ENCODE assay signal across 19 cellular contexts in genomic region chr16:79716645-79717323, GRCh38.
DNase-seq lines count a peak whose midpoint lies in the region; ATAC-seq and TF ChIP-seq lines count a peak whose summit lies in the region.
"Had no signal": no experiment of that assay in that cellular context is flagged by ENCODE, and none has a peak within 500 bp of the region (broad histone marks: within the 10 kb centered on the region; RNA-seq: fewer than 3 reads in every experiment).

No MANE protein-coding gene starts in this region.

- TF ChIP-seq POLR2A in suprapubic skin (IDR thresholded peaks at IDR 0.05): no peak

- no peak for TF ChIP-seq CTCF in tibial artery (IDR thresholded peaks at IDR 0.05)
- no peak for TF ChIP-seq CTCF in suprapubic skin (IDR thresholded peaks at IDR 0.05)

- H3K27me3 ChIP-seq in tibial artery (no peaks in the 10 kb centered on the region), suprapubic skin (no peaks in the 10 kb centered on the region)
- H3K27me3 ChIP-seq: BLaER1 treated with 17β-estradiol and CSF1 and Interleukin-3, amounts not matched to agents 10 nM and 100 nM had no signal

- intact Hi-C loops in activated CD4-positive, alpha-beta memory T cell treated with anti-CD3 and anti-CD28 coated beads for 36 hours (cut with micrococcal nuclease): no loop called here
- intact Hi-C loops in tibial artery (cut with DNase I; ENCODE audit: low total_unique reads): no loop called here
- intact Hi-C loops in posterior cingulate gyrus (cut with DNase I): no loop called here

- WGBS in suprapubic skin: 49% methylated on average over 7 of the region's 7 CpGs

- peaks cover 5% of the 10 kb centered on the region for H3K27me3 Mint-ChIP-seq in activated CD4-positive, alpha-beta memory T cell treated with anti-CD3 and anti-CD28 coated beads for 36 hours
- peaks cover 32 to 46% of the 10 kb centered on the region in 2 donors for H3K27me3 Mint-ChIP-seq in effector memory CD8-positive, alpha-beta T cell

- H3K36me3 Mint-ChIP-seq in activated CD4-positive, alpha-beta memory T cell treated with anti-CD3 and anti-CD28 coated beads for 36 hours: peaks cover 3% of the 10 kb centered on the region
- no peaks in the 10 kb centered on the region for H3K36me3 Mint-ChIP-seq in effector memory CD8-positive, alpha-beta T cell (ENCODE audit: insufficient read depth)
- H3K36me3 Mint-ChIP-seq: activated CD8-positive, alpha-beta memory T cell treated with anti-CD3 and anti-CD28 coated beads, Interleukin-2, amount 10 ng/mL, durations not matched to agents 7 days and 5 days had no signal

- peak overlapping the region; percentile 15 for H3K27ac Mint-ChIP-seq in activated CD4-positive, alpha-beta memory T cell treated with anti-CD3 and anti-CD28 coated beads for 36 hours
- no peak overlapping the region for H3K27ac Mint-ChIP-seq in effector memory CD8-positive, alpha-beta T cell
- H3K27ac Mint-ChIP-seq: activated CD8-positive, alpha-beta memory T cell treated with anti-CD3 and anti-CD28 coated beads, Interleukin-2, amount 10 ng/mL, durations not matched to agents 7 days and 5 days; activated naive CD4-positive, alpha-beta T cell treated with anti-CD3 and anti-CD28 coated beads for 36 hours had no signal

- H3K9me3 Mint-ChIP-seq in activated CD4-positive, alpha-beta memory T cell treated with anti-CD3 and anti-CD28 coated beads for 36 hours: no peaks in the 10 kb centered on the region
- no peaks in the 10 kb centered on the region for H3K9me3 Mint-ChIP-seq in effector memory CD8-positive, alpha-beta T cell
- H3K9me3 Mint-ChIP-seq: activated naive CD4-positive, alpha-beta T cell treated with anti-CD3 and anti-CD28 coated beads for 36 hours had no signal

- no peaks in the 10 kb centered on the region for H3K9me3 ChIP-seq in tibial artery
- H3K9me3 ChIP-seq in suprapubic skin: no peaks in the 10 kb centered on the region
- H3K9me3 ChIP-seq: BLaER1 treated with 17β-estradiol and CSF1 and Interleukin-3, amounts not matched to agents 10 nM and 100 nM; psoas muscle had no signal

- peak overlapping the region; percentile 70 to 83 for H3K27ac ChIP-seq in tibial artery
- H3K27ac ChIP-seq in suprapubic skin: no peak overlapping the region
- H3K27ac ChIP-seq: BLaER1 treated with 17β-estradiol and CSF1 and Interleukin-3, amounts not matched to agents 10 nM and 100 nM; psoas muscle; SK-N-MC; VCaP had no signal

- POLR2A ChIA-PET in activated CD4-positive, alpha-beta memory T cell treated with anti-CD3 and anti-CD28 coated beads for 36 hours (lab: Charles Lee): interaction anchor here (0.9 kb wide), 1 partner anchor 118 kb away, joined by 4 read pairs; no protein-coding TSS in a partner anchor

- H3K36me3 ChIP-seq in tibial artery (no peaks in the 10 kb centered on the region), suprapubic skin (no peaks in the 10 kb centered on the region)
- H3K36me3 ChIP-seq: BLaER1 treated with 17β-estradiol and CSF1 and Interleukin-3, amounts not matched to agents 10 nM and 100 nM had no signal

- H3K4me1 Mint-ChIP-seq in activated CD4-positive, alpha-beta memory T cell treated with anti-CD3 and anti-CD28 coated beads for 36 hours (ENCODE audit: low read depth): peaks cover 25% of the 10 kb centered on the region
- no peaks in the 10 kb centered on the region for H3K4me1 Mint-ChIP-seq in effector memory CD8-positive, alpha-beta T cell (ENCODE audit: low read depth in 2 of 2)

- TF ChIP-seq EP300 in suprapubic skin (IDR thresholded peaks at IDR 0.05): no peak

- DNase-seq in MV-4-11 (lab: John Stamatoyannopoulos, UW) (peak; percentile 68), left kidney (ENCODE audit: low read depth, low spot score) (peak; percentile 19), tibial artery (no peak), suprapubic skin (ENCODE audit: low spot score in 2 of 2) (no peak), posterior cingulate gyrus (no peak)
- no peak for DNase-seq in activated CD4-positive, alpha-beta memory T cell treated with anti-CD3 and anti-CD28 coated beads for 36 hours
- DNase-seq in effector memory CD8-positive, alpha-beta T cell: no peak
- DNase-seq: activated CD8-positive, alpha-beta memory T cell treated with anti-CD3 and anti-CD28 coated beads, Interleukin-2, amount 10 ng/mL, durations not matched to agents 7 days and 5 days; activated naive CD4-positive, alpha-beta T cell treated with anti-CD3 and anti-CD28 coated beads for 36 hours; DMS153; Karpas-422; left colon; NCI-H187 treated with DMSO at 0.1 percent for 48 hours; NCI-H510A treated with DMSO at 0.1 percent for 48 hours; PC-3; psoas muscle had no signal

- no peak for ATAC-seq in effector memory CD8-positive, alpha-beta T cell (replicated peaks)
- ATAC-seq: activated CD8-positive, alpha-beta memory T cell treated with anti-CD3 and anti-CD28 coated beads, Interleukin-2, amount 10 ng/mL, durations not matched to agents 7 days and 5 days; left colon; PC-3; psoas muscle had no signal

- H3K4me3 ChIP-seq in tibial artery: no peak overlapping the region
- no peak overlapping the region for H3K4me3 ChIP-seq in suprapubic skin
- H3K4me3 ChIP-seq: BLaER1 treated with 17β-estradiol and CSF1 and Interleukin-3, amounts not matched to agents 10 nM and 100 nM; psoas muscle; SK-N-MC had no signal

- CTCF ChIA-PET in activated CD4-positive, alpha-beta memory T cell treated with anti-CD3 and anti-CD28 coated beads for 36 hours (lab: Charles Lee): interaction anchor here (0.6 kb wide), 2 partner anchors 28 to 481 kb away, joined by 3 to 4 read pairs; no protein-coding TSS in a partner anchor

- H3K4me3 Mint-ChIP-seq in activated CD4-positive, alpha-beta memory T cell treated with anti-CD3 and anti-CD28 coated beads for 36 hours: no peak overlapping the region
- H3K4me3 Mint-ChIP-seq in effector memory CD8-positive, alpha-beta T cell: no peak overlapping the region
- H3K4me3 Mint-ChIP-seq: activated CD8-positive, alpha-beta memory T cell treated with anti-CD3 and anti-CD28 coated beads, Interleukin-2, amount 10 ng/mL, durations not matched to agents 7 days and 5 days; activated naive CD4-positive, alpha-beta T cell treated with anti-CD3 and anti-CD28 coated beads for 36 hours had no signal

- peaks cover 5 to 78% (median 53%) of the 10 kb centered on the region in 4 donors for H3K4me1 ChIP-seq in tibial artery
- H3K4me1 ChIP-seq in suprapubic skin: peaks cover 8% of the 10 kb centered on the region
- H3K4me1 ChIP-seq: psoas muscle had no signal

Comparison
In these comparisons a context has a peak if more than half of its experiments do, and no peak if none do; other contexts are left out.
1. DNase-seq: peak in MV-4-11 (single experiment) and left kidney (single experiment); none in activated CD4-positive, alpha-beta memory T cell treated with anti-CD3 and anti-CD28 coated beads for 36 hours (single experiment), tibial artery (0 of 2), suprapubic skin (0 of 2), effector memory CD8-positive, alpha-beta T cell (0 of 3) and posterior cingulate gyrus (0 of 10).